In genomic region chr5:106172681-106173532, GRCh38 we compare ENCODE assay signal across 27 cellular contexts.
DNase-seq lines count a peak whose midpoint lies in the region; ATAC-seq and TF ChIP-seq lines count a peak whose summit lies in the region.
"Had no signal": no experiment of that assay in that cellular context is flagged by ENCODE, and none has a peak within 500 bp of the region (broad histone marks: within the 10 kb centered on the region; RNA-seq: fewer than 3 reads in every experiment).

No MANE protein-coding gene starts in this region.

- H3K4ac ChIP-seq in IMR-90 (ENCODE audit: low read depth, low read length), result no peak overlapping the region

- no peak overlapping the region for H2BK5ac ChIP-seq in IMR-90 (ENCODE audit: low read depth, low read length, poor library complexity, severe bottlenecking)

- H3K4me2 ChIP-seq in IMR-90 (ENCODE audit: low read depth, low read length), result no peak overlapping the region
- H3K4me2 ChIP-seq in hepatocyte, result no peak overlapping the region

- H3K4me1 ChIP-seq in IMR-90 (ENCODE audit: control insufficient read depth, insufficient read depth, low read length), result no peaks in the 10 kb centered on the region
- H3K4me1 ChIP-seq in hepatocyte (ENCODE audit: insufficient read depth), result no peaks in the 10 kb centered on the region
- H3K4me1 ChIP-seq: gastrocnemius medialis, left ventricle myocardium inferior, pancreas, tibial nerve had no signal

- H4K20me1 ChIP-seq in IMR-90 (ENCODE audit: insufficient read depth, low read length) (no peaks in the 10 kb centered on the region), hepatocyte (ENCODE audit: insufficient read depth, poor library complexity, severe bottlenecking) (no peaks in the 10 kb centered on the region)

- no peak for TF ChIP-seq POLR2A in IMR-90 (IDR thresholded peaks at IDR 0.05; ENCODE audit: low read depth, low read length)

- no peak overlapping the region for H3K4me3 ChIP-seq in IMR-90 (ENCODE audit: insufficient read depth, low read depth, low read length)
- no peak overlapping the region for H3K4me3 ChIP-seq in fibroblast of villous mesenchyme (ENCODE audit: low read depth, low read length)
- H3K4me3 ChIP-seq in hepatocyte, result no peak overlapping the region
- H3K4me3 ChIP-seq: gastrocnemius medialis, left ventricle myocardium inferior, pancreas, tibial nerve had no signal

- H3K9me2 ChIP-seq in hepatocyte (replicated peaks; ENCODE audit: insufficient read depth), result no peaks in the 10 kb centered on the region

- H3K79me1 ChIP-seq in IMR-90 (ENCODE audit: low read depth in 1 of 2, low read length in 2 of 2), result no peaks in the 10 kb centered on the region

- H3K27me3 ChIP-seq in IMR-90 (ENCODE audit: control insufficient read depth, insufficient read depth, low read length), result no peaks in the 10 kb centered on the region
- H3K27me3 ChIP-seq in hepatocyte, result no peaks in the 10 kb centered on the region
- H3K27me3 ChIP-seq: gastrocnemius medialis, pancreas, tibial nerve had no signal

- H2BK15ac ChIP-seq in IMR-90 (ENCODE audit: low read depth, low read length), result no peak overlapping the region; the same call in 2 of the 3 replicates

- H2AFZ ChIP-seq in IMR-90 (replicated peaks; ENCODE audit: low read length, poor library complexity) (no peak overlapping the region), hepatocyte (no peak overlapping the region)

- 0 out of 2 replicates have a peak overlapping the region, but pooled peaks have one; percentile 12 for H2BK120ac ChIP-seq in IMR-90 (ENCODE audit: low read depth, low read length)

- H3K27ac ChIP-seq in IMR-90 (ENCODE audit: insufficient read depth, low read length) (no peak overlapping the region), hepatocyte (no peak overlapping the region)
- H3K27ac ChIP-seq: gastrocnemius medialis, left ventricle myocardium inferior, pancreas, tibial nerve had no signal

- H3K79me2 ChIP-seq in hepatocyte, result no peaks in the 10 kb centered on the region

- TF ChIP-seq CTCF in IMR-90 (conservative IDR thresholded peaks at IDR 0.05; ENCODE audit: low read depth, low read length) (no peak), fibroblast of villous mesenchyme (IDR thresholded peaks at IDR 0.05; ENCODE audit: insufficient read depth, low read depth, low read length) (no peak), hepatocyte (IDR thresholded peaks at IDR 0.05; ENCODE audit: poor library complexity) (no peak)

- H3K9me1 ChIP-seq in IMR-90 (ENCODE audit: insufficient read depth, low read length), result no peaks in the 10 kb centered on the region

- in situ Hi-C loops in IMR-90 (cut with MboI; ENCODE audit: low sequenced_read_pairs), result no loop called here

- peak overlapping the region; percentile 49; the same call in 1 of the 2 replicates for H2AK5ac ChIP-seq in IMR-90 (ENCODE audit: low read depth, low read length)

- H3K27ac Mint-ChIP-seq in natural killer cell treated with Interleukin-12 subunit alpha and Interleukin-12 subunit beta and Interleukin-15 and Interleukin-18, amount 100 ng/mL, for 72 hours, result no peak overlapping the region
- H3K27ac Mint-ChIP-seq: activated B cell treated with CpG ODN at 0.5 μM for 24 hours; activated naive CD4-positive, alpha-beta T cell treated with anti-CD3 and anti-CD28 coated beads, Interleukin-2, amount 50 U/mL, for 24 hours; B cell; CD8-positive, alpha-beta memory T cell; nephron progenitor cell had no signal

- dilution Hi-C loops in IMR-90 (cut with HindIII; ENCODE audit: low sequenced_read_pairs, unreplicated experiment), result no loop called here

- H3K56ac ChIP-seq in IMR-90 (ENCODE audit: extremely low read depth, insufficient read depth, low read length), result no peak overlapping the region

- H3K9me3 ChIP-seq in IMR-90 (ENCODE audit: control insufficient read depth, insufficient read depth, low read length) (no peaks in the 10 kb centered on the region), hepatocyte (ENCODE audit: low read depth) (no peaks in the 10 kb centered on the region)
- H3K9me3 ChIP-seq: gastrocnemius medialis, pancreas had no signal

- BruUV-seq in IMR-90 (replicated peaks; lab: Mats Ljungman, UMichigan), result no TSS peak

- DNase-seq in A172 (ENCODE audit: low spot score) (peak; percentile 14), IMR-90 (peak; percentile 8), astrocyte of the hippocampus (ENCODE audit: low read depth, low spot score) (peak; percentile 16), fibroblast of villous mesenchyme (ENCODE audit: low read depth) (peak; percentile 3), GDM1 (lab: John Stamatoyannopoulos, UW) (no peak), NOMO-1 (lab: John Stamatoyannopoulos, UW; ENCODE audit: unreplicated experiment in 2 of 2) (no peak), hepatocyte (ENCODE audit: low spot score) (no peak)
- no peak for DNase-seq in natural killer cell treated with Interleukin-12 subunit alpha and Interleukin-12 subunit beta and Interleukin-15 and Interleukin-18, amount 100 ng/mL, for 72 hours (ENCODE audit: low spot score)
- DNase-seq: 8988T; activated B cell treated with CpG ODN at 0.5 μM for 24 hours; activated CD8-positive, alpha-beta memory T cell treated with anti-CD3 and anti-CD28 coated beads, Interleukin-2, amount 50 U/mL, for 4 hours; aorta; CD8-positive, alpha-beta memory T cell; effector memory CD4-positive, alpha-beta T cell; gastrocnemius medialis; hypothalamus; left ventricle myocardium inferior; NCI-H2081; NCI-H774; nephron progenitor cell; pancreas; SHP77; T-helper 9 cell had no signal

- H4K8ac ChIP-seq in IMR-90 (ENCODE audit: low read depth in 2 of 2, low read length in 2 of 2), result no peak overlapping the region

- no peak overlapping the region for H3K9ac ChIP-seq in IMR-90 (ENCODE audit: low read depth, low read length)

- no peak overlapping the region for H2BK20ac ChIP-seq in IMR-90 (ENCODE audit: low read depth, low read length)

- no peak overlapping the region for H2AK9ac ChIP-seq in IMR-90 (replicated peaks; ENCODE audit: low read depth, low read length, poor library complexity)

- no peaks in the 10 kb centered on the region for H3K4me1 Mint-ChIP-seq in natural killer cell treated with Interleukin-12 subunit alpha and Interleukin-12 subunit beta and Interleukin-15 and Interleukin-18, amount 100 ng/mL, for 72 hours (ENCODE audit: low read depth in 2 of 2)
- H3K4me1 Mint-ChIP-seq: activated B cell treated with CpG ODN at 0.5 μM for 24 hours; activated naive CD4-positive, alpha-beta T cell treated with anti-CD3 and anti-CD28 coated beads, Interleukin-2, amount 50 U/mL, for 24 hours; B cell; CD8-positive, alpha-beta memory T cell; nephron progenitor cell had no signal

- H3K9me3 Mint-ChIP-seq in natural killer cell treated with Interleukin-12 subunit alpha and Interleukin-12 subunit beta and Interleukin-15 and Interleukin-18, amount 100 ng/mL, for 72 hours, result peaks cover 18% of the 10 kb centered on the region

- no peak overlapping the region for H4K91ac ChIP-seq in IMR-90 (ENCODE audit: insufficient read depth, low read depth, low read length)

- H3K23ac ChIP-seq in IMR-90 (ENCODE audit: low read depth, low read length), result no peak overlapping the region

- H3K18ac ChIP-seq in IMR-90 (ENCODE audit: low read depth, low read length), result no peak overlapping the region

- no peaks in the 10 kb centered on the region for H3K36me3 ChIP-seq in IMR-90 (ENCODE audit: control insufficient read depth, insufficient read depth, low read length)
- H3K36me3 ChIP-seq in hepatocyte (replicated peaks; ENCODE audit: insufficient read depth, low read depth), result no peaks in the 10 kb centered on the region
- H3K36me3 ChIP-seq: gastrocnemius medialis, left ventricle myocardium inferior, pancreas, tibial nerve had no signal

- H3K4me3 Mint-ChIP-seq in natural killer cell treated with Interleukin-12 subunit alpha and Interleukin-12 subunit beta and Interleukin-15 and Interleukin-18, amount 100 ng/mL, for 72 hours, result no peak overlapping the region
- H3K4me3 Mint-ChIP-seq: activated B cell treated with CpG ODN at 0.5 μM for 24 hours; activated naive CD4-positive, alpha-beta T cell treated with anti-CD3 and anti-CD28 coated beads, Interleukin-2, amount 50 U/mL, for 24 hours; B cell; CD8-positive, alpha-beta memory T cell; nephron progenitor cell had no signal

- POLR2A ChIA-PET in IMR-90 (lab: Charles Lee; ENCODE audit: unreplicated experiment), result no interaction called here

- intact Hi-C loops in IMR-90 (cut with micrococcal nuclease), result no loop called here

- no peaks in the 10 kb centered on the region for H3K36me3 Mint-ChIP-seq in natural killer cell treated with Interleukin-12 subunit alpha and Interleukin-12 subunit beta and Interleukin-15 and Interleukin-18, amount 100 ng/mL, for 72 hours
- H3K36me3 Mint-ChIP-seq: activated naive CD4-positive, alpha-beta T cell treated with anti-CD3 and anti-CD28 coated beads, Interleukin-2, amount 50 U/mL, for 24 hours; CD8-positive, alpha-beta memory T cell had no signal

- no CpG with 5 or more reads among the region's 7 CpGs for WGBS in IMR-90 (ENCODE audit: extremely low coverage in 2 of 2, insufficient read length in 1 of 2), 2 experiments
- WGBS in hepatocyte (ENCODE audit: low lambda C conversion rate, missing lambda C conversion rate), result 89% methylated on average over 7 of the region's 7 CpGs

- H3K14ac ChIP-seq in IMR-90 (replicated peaks; ENCODE audit: low read depth, low read length), result 0 out of 2 replicates have a peak overlapping the region, but pooled peaks have one; percentile 34

- TF ChIP-seq RAD21 in IMR-90 (IDR thresholded peaks at IDR 0.05; ENCODE audit: low read length), result no peak

- CTCF ChIA-PET in IMR-90 (lab: Yijun Ruan, JAX), result no interaction called here

- ATAC-seq in IMR-90 (ENCODE audit: low read depth), result no peak
- ATAC-seq in natural killer cell treated with Interleukin-12 subunit alpha and Interleukin-12 subunit beta and Interleukin-15 and Interleukin-18, amount 100 ng/mL, for 72 hours, result no peak
- ATAC-seq: gastrocnemius medialis, pancreas, sciatic nerve had no signal

- no peak overlapping the region for H4K5ac ChIP-seq in IMR-90 (ENCODE audit: low read depth, low read length)

- H3K27me3 Mint-ChIP-seq in natural killer cell treated with Interleukin-12 subunit alpha and Interleukin-12 subunit beta and Interleukin-15 and Interleukin-18, amount 100 ng/mL, for 72 hours, result no peaks in the 10 kb centered on the region
- H3K27me3 Mint-ChIP-seq: activated B cell treated with CpG ODN at 0.5 μM for 24 hours; activated naive CD4-positive, alpha-beta T cell treated with anti-CD3 and anti-CD28 coated beads, Interleukin-2, amount 50 U/mL, for 24 hours; B cell; CD8-positive, alpha-beta memory T cell had no signal

TF ChIP-seq in IMR-90, 13 proteins besides CTCF, POLR2A, EP300 and RAD21:
- TF ChIP-seq NFE2L2 (IDR thresholded peaks at IDR 0.05; ENCODE audit: low read depth, low read length) (peak; percentile 89), MAZ (IDR thresholded peaks at IDR 0.05; ENCODE audit: borderline replicate concordance, low read depth, low read length) (no peak)
TF ChIP-seq in IMR-90: peak in this region for 1.

Comparison
In these comparisons a context has a peak if more than half of its experiments do, and no peak if none do; other contexts are left out.
1. DNase-seq: peak in A172 (single experiment), IMR-90 (single experiment), astrocyte of the hippocampus (single experiment) and fibroblast of villous mesenchyme (single experiment); none in natural killer cell treated with Interleukin-12 subunit alpha and Interleukin-12 subunit beta and Interleukin-15 and Interleukin-18, amount 100 ng/mL, for 72 hours (single experiment), GDM1 (single experiment), NOMO-1 (0 of 2) and hepatocyte (single experiment).